ENCODE assay signal across 2 cellular contexts in the genomic region with DNA sequence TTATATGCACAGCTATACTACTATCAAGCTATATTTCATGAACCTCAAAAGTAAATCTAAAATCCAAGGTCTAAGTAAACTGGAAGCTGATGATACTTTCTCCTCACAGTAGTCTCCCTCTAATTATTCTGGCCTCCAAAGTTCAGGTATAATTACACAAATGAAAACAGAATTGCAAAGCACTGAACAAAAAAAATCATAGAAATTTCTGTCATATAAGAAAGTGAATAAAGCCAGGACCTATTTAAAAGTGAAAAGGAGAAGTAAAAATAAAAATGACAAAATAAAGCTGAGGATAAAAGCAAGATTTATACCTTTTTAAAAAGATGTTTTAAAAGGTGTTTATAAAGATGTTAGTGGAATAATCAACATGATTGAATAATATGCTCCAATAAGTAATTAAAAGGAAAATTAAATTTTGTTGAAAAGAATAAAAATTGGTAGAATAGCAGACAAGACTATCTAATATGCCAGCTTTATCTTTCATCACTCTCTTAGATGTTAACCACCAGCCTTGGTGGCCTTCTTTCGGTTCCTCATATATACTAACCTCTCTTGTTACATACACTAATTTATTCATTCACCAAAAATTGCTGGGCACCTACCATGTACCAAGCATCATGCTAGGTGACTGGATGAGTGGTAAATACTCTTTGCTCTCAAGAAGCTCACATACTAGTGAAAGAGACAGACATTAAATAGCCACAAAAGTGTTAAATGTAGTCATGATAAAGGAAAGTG.
TF ChIP-seq lines count a peak whose summit lies in the region.

No MANE protein-coding gene starts in this region.

TF ChIP-seq in GM12878, 131 proteins besides CTCF, POLR2A, EP300 and RAD21 (continued from another document):
- TF ChIP-seq MTA2 (IDR thresholded peaks at IDR 0.05; ENCODE audit: low read depth), result 0 out of 2 replicates have a peak, but pooled peaks have one; percentile 14
- no peak for TF ChIP-seq NFXL1 (IDR thresholded peaks at IDR 0.05; ENCODE audit: borderline replicate concordance)
- no peak for TF ChIP-seq CREM (IDR thresholded peaks at IDR 0.05; ENCODE audit: low read depth)
- TF ChIP-seq BCL11A (IDR thresholded peaks at IDR 0.05; ENCODE audit: low read depth, low read length), result no peak
- TF ChIP-seq JUNB (IDR thresholded peaks at IDR 0.05), result no peak
- TF ChIP-seq, protein P1, sequence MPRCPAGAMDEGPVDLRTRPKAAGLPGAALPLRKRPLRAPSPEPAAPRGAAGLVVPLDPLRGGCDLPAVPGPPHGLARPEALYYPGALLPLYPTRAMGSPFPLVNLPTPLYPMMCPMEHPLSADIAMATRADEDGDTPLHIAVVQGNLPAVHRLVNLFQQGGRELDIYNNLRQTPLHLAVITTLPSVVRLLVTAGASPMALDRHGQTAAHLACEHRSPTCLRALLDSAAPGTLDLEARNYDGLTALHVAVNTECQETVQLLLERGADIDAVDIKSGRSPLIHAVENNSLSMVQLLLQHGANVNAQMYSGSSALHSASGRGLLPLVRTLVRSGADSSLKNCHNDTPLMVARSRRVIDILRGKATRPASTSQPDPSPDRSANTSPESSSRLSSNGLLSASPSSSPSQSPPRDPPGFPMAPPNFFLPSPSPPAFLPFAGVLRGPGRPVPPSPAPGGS (IDR thresholded peaks at IDR 0.05; ENCODE audit: borderline replicate concordance, insufficient read depth, low read depth, low read length, poor library complexity, severe bottlenecking), result no peak
- peak; percentile 43; the same call in 1 of the 2 replicates for TF ChIP-seq SPI1 (IDR thresholded peaks at IDR 0.05; ENCODE audit: borderline replicate concordance, insufficient read depth, low read depth, low read length)
- TF ChIP-seq, protein P2, sequence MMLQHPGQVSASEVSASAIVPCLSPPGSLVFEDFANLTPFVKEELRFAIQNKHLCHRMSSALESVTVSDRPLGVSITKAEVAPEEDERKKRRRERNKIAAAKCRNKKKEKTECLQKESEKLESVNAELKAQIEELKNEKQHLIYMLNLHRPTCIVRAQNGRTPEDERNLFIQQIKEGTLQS (IDR thresholded peaks at IDR 0.05; ENCODE audit: borderline replicate concordance, extremely low read depth, low read depth, low read length), result no peak

TF ChIP-seq in GM23338, 12 proteins besides CTCF, POLR2A, EP300 and RAD21:
- TF ChIP-seq POLR2AphosphoS5 (IDR thresholded peaks at IDR 0.05; ENCODE audit: low read depth) (no peak), JUNB (IDR thresholded peaks at IDR 0.05; ENCODE audit: unreplicated experiment) (no peak), ETS1 (IDR thresholded peaks at IDR 0.05) (no peak), NANOG (IDR thresholded peaks at IDR 0.05; ENCODE audit: borderline replicate concordance) (no peak), STAT1 (IDR thresholded peaks at IDR 0.05; ENCODE audit: unreplicated experiment) (no peak), ZNF462 (CRISPR knock-in tag; IDR thresholded peaks at IDR 0.05) (no peak), CREB1 (CRISPR knock-in tag; IDR thresholded peaks at IDR 0.05; ENCODE audit: low read depth) (no peak), ZNF114 (CRISPR knock-in tag; IDR thresholded peaks at IDR 0.05) (no peak), EZH2 (IDR thresholded peaks at IDR 0.05; ENCODE audit: low read depth, unreplicated experiment) (no peak), ZNF331 (CRISPR knock-in tag; IDR thresholded peaks at IDR 0.05; ENCODE audit: low read depth) (no peak), EZH2phosphoT487 (IDR thresholded peaks at IDR 0.05; ENCODE audit: unreplicated experiment) (no peak)
- TF ChIP-seq, protein P3, sequence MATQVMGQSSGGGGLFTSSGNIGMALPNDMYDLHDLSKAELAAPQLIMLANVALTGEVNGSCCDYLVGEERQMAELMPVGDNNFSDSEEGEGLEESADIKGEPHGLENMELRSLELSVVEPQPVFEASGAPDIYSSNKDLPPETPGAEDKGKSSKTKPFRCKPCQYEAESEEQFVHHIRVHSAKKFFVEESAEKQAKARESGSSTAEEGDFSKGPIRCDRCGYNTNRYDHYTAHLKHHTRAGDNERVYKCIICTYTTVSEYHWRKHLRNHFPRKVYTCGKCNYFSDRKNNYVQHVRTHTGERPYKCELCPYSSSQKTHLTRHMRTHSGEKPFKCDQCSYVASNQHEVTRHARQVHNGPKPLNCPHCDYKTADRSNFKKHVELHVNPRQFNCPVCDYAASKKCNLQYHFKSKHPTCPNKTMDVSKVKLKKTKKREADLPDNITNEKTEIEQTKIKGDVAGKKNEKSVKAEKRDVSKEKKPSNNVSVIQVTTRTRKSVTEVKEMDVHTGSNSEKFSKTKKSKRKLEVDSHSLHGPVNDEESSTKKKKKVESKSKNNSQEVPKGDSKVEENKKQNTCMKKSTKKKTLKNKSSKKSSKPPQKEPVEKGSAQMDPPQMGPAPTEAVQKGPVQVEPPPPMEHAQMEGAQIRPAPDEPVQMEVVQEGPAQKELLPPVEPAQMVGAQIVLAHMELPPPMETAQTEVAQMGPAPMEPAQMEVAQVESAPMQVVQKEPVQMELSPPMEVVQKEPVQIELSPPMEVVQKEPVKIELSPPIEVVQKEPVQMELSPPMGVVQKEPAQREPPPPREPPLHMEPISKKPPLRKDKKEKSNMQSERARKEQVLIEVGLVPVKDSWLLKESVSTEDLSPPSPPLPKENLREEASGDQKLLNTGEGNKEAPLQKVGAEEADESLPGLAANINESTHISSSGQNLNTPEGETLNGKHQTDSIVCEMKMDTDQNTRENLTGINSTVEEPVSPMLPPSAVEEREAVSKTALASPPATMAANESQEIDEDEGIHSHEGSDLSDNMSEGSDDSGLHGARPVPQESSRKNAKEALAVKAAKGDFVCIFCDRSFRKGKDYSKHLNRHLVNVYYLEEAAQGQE (IDR thresholded peaks at IDR 0.05; ENCODE audit: unreplicated experiment), result no peak
